Comparison of ENCODE assay signal across 1 cellular context in the genomic region with DNA sequence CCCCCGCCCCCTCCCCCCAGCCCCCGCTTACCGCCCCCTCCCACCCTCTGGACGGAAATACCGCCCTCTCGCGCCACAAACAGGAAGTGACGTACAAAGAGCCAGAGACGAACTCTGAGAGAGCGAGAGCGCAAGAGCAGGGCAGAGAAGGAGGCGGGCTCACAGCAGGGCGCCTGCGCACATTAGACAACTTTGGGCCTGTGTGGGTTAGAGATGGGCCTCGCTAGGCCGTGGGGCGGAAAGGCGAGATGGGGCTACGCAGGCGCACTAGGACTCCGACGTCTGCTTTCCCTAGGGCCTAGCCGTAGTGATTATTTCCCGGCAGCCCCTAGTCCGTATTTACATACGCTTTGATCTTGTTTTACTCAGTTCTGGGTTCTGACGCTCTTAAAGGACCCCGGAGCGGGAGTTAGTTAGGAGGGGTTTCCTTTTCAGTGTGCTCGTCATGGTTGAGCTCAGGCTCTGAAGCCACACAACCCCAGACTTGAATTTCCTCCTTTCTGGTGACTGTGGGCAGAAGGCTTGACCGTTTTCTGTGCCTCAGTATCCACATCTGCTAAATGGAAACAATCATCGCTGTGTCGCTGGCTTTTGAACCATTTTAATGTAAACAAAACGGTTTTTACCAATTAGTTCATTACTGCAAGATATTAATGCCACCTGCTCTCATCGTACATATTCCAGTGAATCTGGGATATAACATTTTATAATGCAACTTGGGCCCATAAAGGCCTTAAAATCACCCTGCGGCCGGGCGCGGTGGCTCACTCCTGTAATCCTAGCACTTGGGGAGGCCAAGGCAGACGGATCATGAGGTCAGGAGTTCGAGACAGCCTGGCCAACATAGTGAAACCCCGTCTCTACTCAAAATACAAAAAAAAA.
A peak's percentile ranks its signal among the peaks of the same experiment; 100 is the strongest.
TF ChIP-seq lines count a peak whose summit lies in the region.

No MANE protein-coding gene starts in this region.

TF ChIP-seq in GM12878, 131 proteins besides CTCF, POLR2A, EP300 and RAD21 (continued from another document):
- TF ChIP-seq, protein P1, sequence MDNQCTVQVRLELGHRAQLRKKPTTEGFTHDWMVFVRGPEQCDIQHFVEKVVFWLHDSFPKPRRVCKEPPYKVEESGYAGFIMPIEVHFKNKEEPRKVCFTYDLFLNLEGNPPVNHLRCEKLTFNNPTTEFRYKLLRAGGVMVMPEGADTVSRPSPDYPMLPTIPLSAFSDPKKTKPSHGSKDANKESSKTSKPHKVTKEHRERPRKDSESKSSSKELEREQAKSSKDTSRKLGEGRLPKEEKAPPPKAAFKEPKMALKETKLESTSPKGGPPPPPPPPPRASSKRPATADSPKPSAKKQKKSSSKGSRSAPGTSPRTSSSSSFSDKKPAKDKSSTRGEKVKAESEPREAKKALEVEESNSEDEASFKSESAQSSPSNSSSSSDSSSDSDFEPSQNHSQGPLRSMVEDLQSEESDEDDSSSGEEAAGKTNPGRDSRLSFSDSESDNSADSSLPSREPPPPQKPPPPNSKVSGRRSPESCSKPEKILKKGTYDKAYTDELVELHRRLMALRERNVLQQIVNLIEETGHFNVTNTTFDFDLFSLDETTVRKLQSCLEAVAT (IDR thresholded peaks at IDR 0.05), result peak; percentile 97
- TF ChIP-seq RUNX3 (IDR thresholded peaks at IDR 0.05; ENCODE audit: low read length) (peak; percentile 57), HDAC6 (IDR thresholded peaks at IDR 0.05; ENCODE audit: unreplicated experiment) (no peak), ETV6 (conservative IDR thresholded peaks at IDR 0.05 in 1 of 2, IDR thresholded peaks at IDR 0.05 in 1 of 2; ENCODE audit: borderline replicate concordance in 1 of 2, low read depth in 1 of 2) (no peak), NRF1 (conservative IDR thresholded peaks at IDR 0.05; ENCODE audit: low read depth, low read length) (peak; percentile 84), PML (IDR thresholded peaks at IDR 0.05; ENCODE audit: low read length) (no peak), ZNF274 (IDR thresholded peaks at IDR 0.05; ENCODE audit: insufficient read depth, insufficient read length) (no peak), MTA3 (IDR thresholded peaks at IDR 0.05; ENCODE audit: borderline replicate concordance, low read length) (no peak), TARDBP (IDR thresholded peaks at IDR 0.05; ENCODE audit: borderline replicate concordance) (no peak), CEBPB (IDR thresholded peaks at IDR 0.05; ENCODE audit: borderline replicate concordance in 1 of 2, low read depth in 2 of 2, low read length in 2 of 2) (no peak), ZNF217 (IDR thresholded peaks at IDR 0.05) (peak; percentile 63), BRCA1 (IDR thresholded peaks at IDR 0.05; ENCODE audit: low read depth, low read length) (no peak), FOS (IDR thresholded peaks at IDR 0.05; ENCODE audit: borderline replicate concordance, extremely low read depth, insufficient read length) (no peak), ATF7 (IDR thresholded peaks at IDR 0.05; ENCODE audit: low read depth) (peak; percentile 46), SPI1 (IDR thresholded peaks at IDR 0.05; ENCODE audit: borderline replicate concordance, insufficient read depth, low read depth, low read length) (peak; percentile 42; the same call in 1 of the 2 replicates), DPF2 (IDR thresholded peaks at IDR 0.05) (peak; percentile 30; the same call in 1 of the 2 replicates), NR2C1 (IDR thresholded peaks at IDR 0.05) (no peak), CBX5 (IDR thresholded peaks at IDR 0.05; ENCODE audit: low read depth) (no peak)
- TF ChIP-seq, protein P2, sequence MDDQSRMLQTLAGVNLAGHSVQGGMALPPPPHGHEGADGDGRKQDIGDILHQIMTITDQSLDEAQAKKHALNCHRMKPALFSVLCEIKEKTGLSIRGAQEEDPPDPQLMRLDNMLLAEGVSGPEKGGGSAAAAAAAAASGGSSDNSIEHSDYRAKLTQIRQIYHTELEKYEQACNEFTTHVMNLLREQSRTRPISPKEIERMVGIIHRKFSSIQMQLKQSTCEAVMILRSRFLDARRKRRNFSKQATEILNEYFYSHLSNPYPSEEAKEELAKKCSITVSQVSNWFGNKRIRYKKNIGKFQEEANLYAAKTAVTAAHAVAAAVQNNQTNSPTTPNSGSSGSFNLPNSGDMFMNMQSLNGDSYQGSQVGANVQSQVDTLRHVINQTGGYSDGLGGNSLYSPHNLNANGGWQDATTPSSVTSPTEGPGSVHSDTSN (IDR thresholded peaks at IDR 0.05; ENCODE audit: insufficient replicate concordance, low read depth, low read length), result no peak
- TF ChIP-seq, protein P3, sequence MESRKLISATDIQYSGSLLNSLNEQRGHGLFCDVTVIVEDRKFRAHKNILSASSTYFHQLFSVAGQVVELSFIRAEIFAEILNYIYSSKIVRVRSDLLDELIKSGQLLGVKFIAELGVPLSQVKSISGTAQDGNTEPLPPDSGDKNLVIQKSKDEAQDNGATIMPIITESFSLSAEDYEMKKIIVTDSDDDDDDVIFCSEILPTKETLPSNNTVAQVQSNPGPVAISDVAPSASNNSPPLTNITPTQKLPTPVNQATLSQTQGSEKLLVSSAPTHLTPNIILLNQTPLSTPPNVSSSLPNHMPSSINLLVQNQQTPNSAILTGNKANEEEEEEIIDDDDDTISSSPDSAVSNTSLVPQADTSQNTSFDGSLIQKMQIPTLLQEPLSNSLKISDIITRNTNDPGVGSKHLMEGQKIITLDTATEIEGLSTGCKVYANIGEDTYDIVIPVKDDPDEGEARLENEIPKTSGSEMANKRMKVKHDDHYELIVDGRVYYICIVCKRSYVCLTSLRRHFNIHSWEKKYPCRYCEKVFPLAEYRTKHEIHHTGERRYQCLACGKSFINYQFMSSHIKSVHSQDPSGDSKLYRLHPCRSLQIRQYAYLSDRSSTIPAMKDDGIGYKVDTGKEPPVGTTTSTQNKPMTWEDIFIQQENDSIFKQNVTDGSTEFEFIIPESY (IDR thresholded peaks at IDR 0.05), result no peak
- TF ChIP-seq, protein P4, sequence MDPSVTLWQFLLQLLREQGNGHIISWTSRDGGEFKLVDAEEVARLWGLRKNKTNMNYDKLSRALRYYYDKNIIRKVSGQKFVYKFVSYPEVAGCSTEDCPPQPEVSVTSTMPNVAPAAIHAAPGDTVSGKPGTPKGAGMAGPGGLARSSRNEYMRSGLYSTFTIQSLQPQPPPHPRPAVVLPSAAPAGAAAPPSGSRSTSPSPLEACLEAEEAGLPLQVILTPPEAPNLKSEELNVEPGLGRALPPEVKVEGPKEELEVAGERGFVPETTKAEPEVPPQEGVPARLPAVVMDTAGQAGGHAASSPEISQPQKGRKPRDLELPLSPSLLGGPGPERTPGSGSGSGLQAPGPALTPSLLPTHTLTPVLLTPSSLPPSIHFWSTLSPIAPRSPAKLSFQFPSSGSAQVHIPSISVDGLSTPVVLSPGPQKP (IDR thresholded peaks at IDR 0.05; ENCODE audit: low read depth, low read length), result no peak; the same call in 1 of the 2 replicates
- TF ChIP-seq, protein P5, sequence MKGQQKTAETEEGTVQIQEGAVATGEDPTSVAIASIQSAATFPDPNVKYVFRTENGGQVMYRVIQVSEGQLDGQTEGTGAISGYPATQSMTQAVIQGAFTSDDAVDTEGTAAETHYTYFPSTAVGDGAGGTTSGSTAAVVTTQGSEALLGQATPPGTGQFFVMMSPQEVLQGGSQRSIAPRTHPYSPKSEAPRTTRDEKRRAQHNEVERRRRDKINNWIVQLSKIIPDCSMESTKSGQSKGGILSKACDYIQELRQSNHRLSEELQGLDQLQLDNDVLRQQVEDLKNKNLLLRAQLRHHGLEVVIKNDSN (IDR thresholded peaks at IDR 0.05; ENCODE audit: borderline replicate concordance, extremely low read length, insufficient read depth, low read depth, low read length), result no peak
